28 cellular contexts compared by ENCODE assay signal in genomic region chr2:208880171-208880570, GRCh38.
"Had no signal": no experiment of that assay in that cellular context is flagged by ENCODE, and none has a peak within 500 bp of the region (broad histone marks: within the 10 kb centered on the region; RNA-seq: fewer than 3 reads in every experiment).

No MANE protein-coding gene starts in this region.

- H3K9me3 ChIP-seq: ascending aorta had no signal

- H3K4me3 ChIP-seq: ascending aorta, cardiac muscle cell had no signal

- H3K27ac ChIP-seq: ascending aorta, cardiac muscle cell, VCaP had no signal

- DNase-seq: activated B cell treated with CpG ODN at 0.5 μM for 24 hours; activated CD4-positive, alpha-beta memory T cell treated with anti-CD3 and anti-CD28 coated beads for 36 hours; activated CD4-positive, alpha-beta T cell treated with anti-CD3 and anti-CD28 coated beads for 4 hours; activated CD4-positive, alpha-beta T cell treated with anti-CD3 and anti-CD28 coated beads, Interleukin-2, amount 10 ng/mL, durations not matched to agents 24 days and 14 days; activated CD4-positive, alpha-beta T cell treated with anti-CD3 and anti-CD28 coated beads, Interleukin-2, amount 50 U/mL, for 1 hour; activated CD4-positive, alpha-beta T cell treated with anti-CD3 and anti-CD28 coated beads, Interleukin-2, amount 50 U/mL, for 4 hours; activated CD4-positive, CD25-positive, alpha-beta regulatory T cell treated with anti-CD3 and anti-CD28 coated beads, Interleukin-2, amount 50 U/mL, for 72 hours; activated CD8-positive, alpha-beta memory T cell treated with anti-CD3 and anti-CD28 coated beads, Interleukin-2, amount 50 U/mL, for 4 hours; activated CD8-positive, alpha-beta T cell treated with anti-CD3 and anti-CD28 coated beads for 36 hours; activated effector memory CD4-positive, alpha-beta T cell treated with anti-CD3 and anti-CD28 coated beads, Interleukin-2, amount 50 U/mL, for 16 hours; activated gamma-delta T cell treated with Interleukin-2 at 50 U/mL for 16 hours; activated naive CD4-positive, alpha-beta T cell; activated naive CD4-positive, alpha-beta T cell treated with anti-CD3 and anti-CD28 coated beads for 36 hours; activated naive CD8-positive, alpha-beta T cell treated with anti-CD3 and anti-CD28 coated beads, Interleukin-2, amount 10 ng/mL, durations not matched to agents 7 days and 5 days; activated naive CD8-positive, alpha-beta T cell treated with anti-CD3 and anti-CD28 coated beads, Interleukin-2, amount 50 U/mL, for 24 hours; activated T-cell treated with anti-CD3 and anti-CD28 coated beads for 4 hours; activated T-cell treated with anti-CD3 and anti-CD28 coated beads, Interleukin-2, amount 50 U/mL, for 1 hour; activated T-cell treated with anti-CD3 and anti-CD28 coated beads, Interleukin-2, amount 50 U/mL, for 4 hours; activated T-cell treated with anti-CD3 and anti-CD28 coated beads, Interleukin-2, amount 50 U/mL, for 72 hours; amygdala; anterior cingulate cortex; caudate nucleus; cerebellar nuclear complex; T-helper 2 cell; T-helper 9 cell had no signal

- H3K36me3 ChIP-seq: ascending aorta, cardiac muscle cell had no signal

- H3K27me3 ChIP-seq: ascending aorta, cardiac muscle cell had no signal

- H3K4me1 ChIP-seq: ascending aorta had no signal
